ENCODE assay signal across 8 cellular contexts in the genomic region with DNA sequence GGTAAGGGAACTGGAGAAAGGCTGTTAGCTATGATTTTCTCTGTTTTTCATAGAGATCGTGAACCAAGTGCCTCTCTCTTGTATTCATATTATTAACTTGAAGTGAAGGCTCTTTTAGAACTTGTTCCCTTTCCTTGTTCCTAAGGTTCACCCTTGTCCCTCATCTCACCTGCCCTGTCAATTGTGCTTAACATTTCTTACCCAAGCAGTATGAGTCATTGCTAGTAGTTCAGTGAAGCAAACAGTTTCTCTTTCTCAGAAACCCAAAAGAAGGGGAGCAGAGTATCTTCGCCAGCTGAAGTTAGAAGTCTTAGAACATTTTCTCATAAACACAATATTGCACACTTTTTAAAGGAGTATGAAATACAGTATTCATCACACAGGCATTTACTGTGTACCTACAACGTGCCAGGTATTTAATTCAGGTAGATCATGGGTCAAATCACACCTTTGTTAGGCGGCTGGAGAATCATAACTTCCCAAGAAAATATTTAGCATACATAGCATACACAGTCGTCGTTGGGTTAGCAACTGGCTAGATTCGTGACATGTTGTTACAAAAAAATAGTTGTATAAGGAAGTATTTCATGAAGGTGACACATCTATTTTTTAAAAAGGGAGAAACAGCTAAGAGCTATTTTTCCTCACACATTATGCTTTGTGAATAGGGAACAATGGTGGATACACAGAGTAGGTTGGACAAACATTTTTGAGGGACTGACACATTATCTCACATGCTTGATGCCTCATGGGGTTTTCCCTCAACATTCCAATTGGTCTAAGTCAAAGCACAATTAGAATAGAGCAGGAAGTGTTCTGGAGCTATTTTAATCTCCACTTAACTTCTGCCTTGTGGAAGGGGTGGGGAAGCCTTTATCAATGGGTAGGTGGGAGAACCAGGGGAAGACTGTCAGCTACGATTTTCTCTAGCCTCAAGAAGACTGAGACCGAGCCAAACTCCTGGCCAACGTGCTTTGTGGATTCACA. TPM values are rescaled to one million over a fixed set of nuclear protein-coding genes. Genes with fewer than 3 reads are reported as not detected.
A peak's percentile ranks its signal among the peaks of the same experiment; 100 is the strongest.
DNase-seq lines count a peak whose midpoint lies in the region; ATAC-seq, FAIRE-seq and TF ChIP-seq lines count a peak whose summit lies in the region.

No MANE protein-coding gene starts in this region.

- H3K9me2 ChIP-seq in DOHH2 (replicated peaks; ENCODE audit: control insufficient read depth, low read length): no peaks in the 10 kb centered on the region

- no peak for DNase-seq in activated T-helper 1 cell treated with anti-CD3 and anti-CD28 coated beads, Interleukin-12 subunit alpha, Interleukin-12 subunit beta, Interleukin-2, Interleukin-4 antibody, amounts not matched to agents 30 ng/mL and 10 ng/mL and 1 ng/mL, durations not matched to agents 14 hours and 24 hours and 36 hours (ENCODE audit: low spot score)
- DNase-seq in uterus: no peak
- DNase-seq in stimulated activated CD4-positive, alpha-beta T cell treated with anti-CD3 and anti-CD28 coated beads, Interleukin-4, amount 100 ng/mL, for 1 hour: no peak
- no peak for DNase-seq in retina

- peaks cover 10% of the 10 kb centered on the region; the same call in 1 of the 2 replicates for H3F3A ChIP-seq in DOHH2 (ENCODE audit: control insufficient read depth, insufficient read depth)

- FAIRE-seq in islet of Langerhans (lab: Jason Lieb, UNC): peak; percentile 72

- TF ChIP-seq POLR2A in uterus (IDR thresholded peaks at IDR 0.05): no peak

- H3K27ac ChIP-seq in DOHH2 (ENCODE audit: low read depth, low read length): peak overlapping the region; percentile 25; the same call in 1 of the 2 replicates
- H3K27ac ChIP-seq in uterus: peak overlapping the region; percentile 71 to 73

- TF ChIP-seq CTCF in DOHH2 (IDR thresholded peaks at IDR 0.05; ENCODE audit: low read depth, low read length, poor library complexity, severe bottlenecking) (no peak), uterus (IDR thresholded peaks at IDR 0.05) (no peak)

- H3K36me3 Mint-ChIP-seq in activated T-helper 1 cell treated with anti-CD3 and anti-CD28 coated beads, Interleukin-12 subunit alpha, Interleukin-12 subunit beta, Interleukin-2, Interleukin-4 antibody, amounts not matched to agents 30 ng/mL and 10 ng/mL and 1 ng/mL, durations not matched to agents 14 hours and 24 hours and 36 hours (ENCODE audit: low read depth): no peaks in the 10 kb centered on the region

- no peaks in the 10 kb centered on the region for H3K9me3 ChIP-seq in DOHH2 (ENCODE audit: control insufficient read depth, insufficient read depth, low read length)
- H3K9me3 ChIP-seq in uterus: no peaks in the 10 kb centered on the region

- peak overlapping the region; percentile 63 for H3K4me2 ChIP-seq in DOHH2 (ENCODE audit: low read length)

- H3K36me3 ChIP-seq in DOHH2 (ENCODE audit: control insufficient read depth, low read length) (peaks cover 10% of the 10 kb centered on the region), uterus (no peaks in the 10 kb centered on the region)

- H3K4me1 ChIP-seq in DOHH2 (ENCODE audit: control insufficient read depth, low read length) (peaks cover 88% of the 10 kb centered on the region), uterus (peaks cover 3 to 5% of the 10 kb centered on the region in 2 donors)

- H3K9me3 Mint-ChIP-seq in activated T-helper 1 cell treated with anti-CD3 and anti-CD28 coated beads, Interleukin-12 subunit alpha, Interleukin-12 subunit beta, Interleukin-2, Interleukin-4 antibody, amounts not matched to agents 30 ng/mL and 10 ng/mL and 1 ng/mL, durations not matched to agents 14 hours and 24 hours and 36 hours: no peaks in the 10 kb centered on the region

- H3K27ac Mint-ChIP-seq in activated T-helper 1 cell treated with anti-CD3 and anti-CD28 coated beads, Interleukin-12 subunit alpha, Interleukin-12 subunit beta, Interleukin-2, Interleukin-4 antibody, amounts not matched to agents 30 ng/mL and 10 ng/mL and 1 ng/mL, durations not matched to agents 14 hours and 24 hours and 36 hours: peak overlapping the region; percentile 67

- intact Hi-C loops in activated T-helper 1 cell treated with anti-CD3 and anti-CD28 coated beads, Interleukin-12 subunit alpha, Interleukin-12 subunit beta, Interleukin-2, Interleukin-4 antibody, amounts not matched to agents 30 ng/mL and 10 ng/mL and 1 ng/mL, durations not matched to agents 14 hours and 24 hours and 36 hours (cut with micrococcal nuclease): no loop called here
- intact Hi-C loops in uterus (cut with DNase I; ENCODE audit: low total_unique reads): no loop called here

- H3K27me3 ChIP-seq in DOHH2 (ENCODE audit: control insufficient read depth, low read length) (no peaks in the 10 kb centered on the region), uterus (no peaks in the 10 kb centered on the region)

- peaks cover 15% of the 10 kb centered on the region for H3K4me1 Mint-ChIP-seq in activated T-helper 1 cell treated with anti-CD3 and anti-CD28 coated beads, Interleukin-12 subunit alpha, Interleukin-12 subunit beta, Interleukin-2, Interleukin-4 antibody, amounts not matched to agents 30 ng/mL and 10 ng/mL and 1 ng/mL, durations not matched to agents 14 hours and 24 hours and 36 hours (ENCODE audit: low read depth)

- H3K4me3 ChIP-seq in DOHH2 (ENCODE audit: low read length) (peak overlapping the region; percentile 58), uterus (no peak overlapping the region)

- H4K20me1 ChIP-seq in DOHH2 (ENCODE audit: control insufficient read depth, insufficient read depth, low read depth, low read length): no peaks in the 10 kb centered on the region

- ATAC-seq in GM19468 (IDR thresholded peaks at IDR 0.05; ENCODE audit: extremely low read depth, unreplicated experiment) (peak; percentile 89), HG03469 (IDR thresholded peaks at IDR 0.05; ENCODE audit: unreplicated experiment) (peak; percentile 76)

- H3K4me3 Mint-ChIP-seq in activated T-helper 1 cell treated with anti-CD3 and anti-CD28 coated beads, Interleukin-12 subunit alpha, Interleukin-12 subunit beta, Interleukin-2, Interleukin-4 antibody, amounts not matched to agents 30 ng/mL and 10 ng/mL and 1 ng/mL, durations not matched to agents 14 hours and 24 hours and 36 hours: peak overlapping the region; percentile 27

- peaks cover 84% of the 10 kb centered on the region for H3K79me2 ChIP-seq in DOHH2 (ENCODE audit: control insufficient read depth, low read length)

- peaks cover 2% of the 10 kb centered on the region for H3K27me3 Mint-ChIP-seq in activated T-helper 1 cell treated with anti-CD3 and anti-CD28 coated beads, Interleukin-12 subunit alpha, Interleukin-12 subunit beta, Interleukin-2, Interleukin-4 antibody, amounts not matched to agents 30 ng/mL and 10 ng/mL and 1 ng/mL, durations not matched to agents 14 hours and 24 hours and 36 hours (ENCODE audit: insufficient read depth)

RNA-seq across cellular contexts. Expression of gene HDAC9, which starts 13.2 kb away (rescaled TPM):
- total RNA-seq in activated T-helper 1 cell treated with anti-CD3 and anti-CD28 coated beads, Interleukin-12 subunit alpha, Interleukin-12 subunit beta, Interleukin-2, Interleukin-4 antibody, amounts not matched to agents 30 ng/mL and 10 ng/mL and 1 ng/mL, durations not matched to agents 14 hours and 24 hours and 36 hours: 0.86 and 2.0 TPM in 2 replicates
- total RNA-seq in uterus: 10 to 100 TPM; 54.8 to 96.2 (median 87.2) TPM

Comparison
In these comparisons a context has a peak if more than half of its experiments do, and no peak if none do; other contexts are left out.
1. RNA of gene HDAC9, which starts 13.2 kb away (total RNA-seq): 54.8 to 96.2 TPM in uterus; 0.86 to 2.0 TPM in activated T-helper 1 cell treated with anti-CD3 and anti-CD28 coated beads, Interleukin-12 subunit alpha, Interleukin-12 subunit beta, Interleukin-2, Interleukin-4 antibody, amounts not matched to agents 30 ng/mL and 10 ng/mL and 1 ng/mL, durations not matched to agents 14 hours and 24 hours and 36 hours; every median in the first group is over 10 times any median in the second.